21 cellular contexts compared by ENCODE assay signal in genomic region chr18:76895498-76895897, GRCh38.
"Had no signal": no experiment of that assay in that cellular context is flagged by ENCODE, and none has a peak within 500 bp of the region (broad histone marks: within the 10 kb centered on the region; RNA-seq: fewer than 3 reads in every experiment).

No MANE protein-coding gene starts in this region.

- H3K36me3 ChIP-seq: ovary had no signal

- ATAC-seq: esophagus mucosa; foreskin keratinocyte; gastroesophageal sphincter; left lobe of liver; psoas muscle; stimulated activated naive B cell treated with anti-CD40 and anti-IgM and Interleukin-4, amounts not matched to agents 10 μg/mL and 1 μg/mL and 100 μg/mL, for 72 hours had no signal

- H3K4me3 ChIP-seq: dorsolateral prefrontal cortex, gastroesophageal sphincter, heart left ventricle, hepatocyte, lung, mucosa of descending colon, ovary, psoas muscle, skin epidermis, spleen, thoracic aorta, tibial nerve had no signal

- H3K27me3 ChIP-seq: dorsolateral prefrontal cortex, foreskin keratinocyte, gastroesophageal sphincter, heart left ventricle, hepatocyte, ovary, spleen, tibial nerve had no signal

- H3K27ac ChIP-seq: epithelial cell of prostate, foreskin keratinocyte, gastroesophageal sphincter, heart left ventricle, hepatocyte, ovary, psoas muscle, skin epidermis, spleen, thoracic aorta, tibial nerve had no signal

- H3K79me2 ChIP-seq: hepatocyte had no signal

- H3K4me1 ChIP-seq: foreskin keratinocyte, gastroesophageal sphincter, heart left ventricle, psoas muscle, spleen, tibial nerve had no signal

- H2AFZ ChIP-seq: hepatocyte had no signal

- FAIRE-seq: colon, kidney had no signal

- DNase-seq: dorsolateral prefrontal cortex; effector CD4-positive, alpha-beta T cell; foreskin keratinocyte; heart left ventricle; kidney; mucosa of descending colon; naive B cell; ovary; psoas muscle; spleen; stimulated activated naive B cell treated with anti-CD40 and anti-IgM and Interleukin-4, amounts not matched to agents 10 μg/mL and 1 μg/mL and 100 μg/mL, for 72 hours had no signal

- H3K9me3 ChIP-seq: gastroesophageal sphincter, heart left ventricle, mucosa of descending colon, ovary, psoas muscle, spleen, thoracic aorta, tibial nerve had no signal

- H3K4me2 ChIP-seq: hepatocyte had no signal
